In genomic region chr9:100561256-100561655, GRCh38 we compare ENCODE assay signal across 22 cellular contexts. TPM values are rescaled to one million over a fixed set of nuclear protein-coding genes. Genes with fewer than 3 reads are reported as not detected.
DNase-seq lines count a peak whose midpoint lies in the region; ATAC-seq and TF ChIP-seq lines count a peak whose summit lies in the region.
"Had no signal": no experiment of that assay in that cellular context is flagged by ENCODE, and none has a peak within 500 bp of the region (broad histone marks: within the 10 kb centered on the region; RNA-seq: fewer than 3 reads in every experiment).

No MANE protein-coding gene starts in this region.

- no peak for TF ChIP-seq POLR2A in uterus (IDR thresholded peaks at IDR 0.05)

- no peaks in the 10 kb centered on the region for H3K27me3 ChIP-seq in kidney epithelial cell (ENCODE audit: control insufficient read depth, insufficient read depth, low read length)
- no peaks in the 10 kb centered on the region for H3K27me3 ChIP-seq in uterus
- H3K27me3 ChIP-seq: MG63 had no signal

- no peak overlapping the region for H3K4me3 Mint-ChIP-seq in progenitor cell of endocrine pancreas (ENCODE audit: low read depth)
- H3K4me3 Mint-ChIP-seq: CD4-positive, alpha-beta memory T cell; HFFc6 had no signal

- DNase-seq in RPMI7951 (ENCODE audit: low read depth) = peak; percentile 6
- peak; percentile 90 for DNase-seq in astrocyte of the spinal cord (ENCODE audit: low read depth, low spot score)
- peak; percentile 14 for DNase-seq in kidney epithelial cell (ENCODE audit: low read depth)
- DNase-seq in uterus = no peak
- no peak for DNase-seq in stimulated activated naive CD8-positive, alpha-beta T cell treated with anti-CD3 and anti-CD28 coated beads, Interleukin-15, Interleukin-2, amounts not matched to agents 100 U/mL and 50 U/mL, for 24 hours
- no peak for DNase-seq in NCI-H187 treated with DMSO at 0.1 percent for 48 hours (lab: John Stamatoyannopoulos, UW)
- DNase-seq in progenitor cell of endocrine pancreas (ENCODE audit: low spot score, unreplicated experiment) = no peak
- DNase-seq: C1 segment of cervical spinal cord; CD4-positive, alpha-beta memory T cell; COR-L47; GM23248; HFFc6; KBM-7; MG63; NCI-H1105 treated with DMSO at 0.1 percent for 48 hours; NCI-H146; NCI-H2029 treated with DMSO at 0.1 percent for 48 hours; NCI-H69; SIG-M5 had no signal

- no peaks in the 10 kb centered on the region for H3K4me1 Mint-ChIP-seq in progenitor cell of endocrine pancreas (ENCODE audit: low read depth)
- H3K4me1 Mint-ChIP-seq: CD4-positive, alpha-beta memory T cell had no signal

- no peaks in the 10 kb centered on the region for H3K27me3 Mint-ChIP-seq in progenitor cell of endocrine pancreas
- H3K27me3 Mint-ChIP-seq: CD4-positive, alpha-beta memory T cell had no signal

- peaks cover 20% of the 10 kb centered on the region for H3K36me3 Mint-ChIP-seq in progenitor cell of endocrine pancreas (ENCODE audit: insufficient read depth)
- H3K36me3 Mint-ChIP-seq: CD4-positive, alpha-beta memory T cell had no signal

- H3K4me3 ChIP-seq in astrocyte of the spinal cord (ENCODE audit: low read depth, low read length) (no peak overlapping the region), kidney epithelial cell (ENCODE audit: low read depth, low read length) (no peak overlapping the region), uterus (no peak overlapping the region)
- H3K4me3 ChIP-seq: GM23248, HAP-1, MG63, SK-N-MC had no signal

- H3K27ac Mint-ChIP-seq in progenitor cell of endocrine pancreas = no peak overlapping the region
- H3K27ac Mint-ChIP-seq: CD4-positive, alpha-beta memory T cell; HFFc6 had no signal

- no peaks in the 10 kb centered on the region for H3K4me1 ChIP-seq in uterus
- H3K4me1 ChIP-seq: HAP-1 had no signal

- H3K27ac ChIP-seq in uterus = no peak overlapping the region
- H3K27ac ChIP-seq: GM23248, SK-N-MC had no signal

- no peak for ATAC-seq in stimulated activated naive CD8-positive, alpha-beta T cell treated with anti-CD3 and anti-CD28 coated beads, Interleukin-15, Interleukin-2, amounts not matched to agents 100 U/mL and 50 U/mL, for 24 hours
- ATAC-seq: Panc1 had no signal

- in situ Hi-C loops in astrocyte of the spinal cord (cut with HindIII; ENCODE audit: low sequenced_read_pairs) = no loop called here

- no peaks in the 10 kb centered on the region for H3K36me3 ChIP-seq in kidney epithelial cell (ENCODE audit: control insufficient read depth, insufficient read depth, low read length)
- H3K36me3 ChIP-seq in uterus = no peaks in the 10 kb centered on the region
- H3K36me3 ChIP-seq: MG63 had no signal

- H3K9me3 Mint-ChIP-seq in progenitor cell of endocrine pancreas (ENCODE audit: low read depth) = peaks cover 3% of the 10 kb centered on the region
- H3K9me3 Mint-ChIP-seq: CD4-positive, alpha-beta memory T cell; HFFc6 had no signal

- TF ChIP-seq CTCF in astrocyte of the spinal cord (IDR thresholded peaks at IDR 0.05; ENCODE audit: low read depth, low read length) (no peak), kidney epithelial cell (IDR thresholded peaks at IDR 0.05; ENCODE audit: insufficient read depth, low read length, poor library complexity, severe bottlenecking) (no peak), uterus (IDR thresholded peaks at IDR 0.05) (no peak), progenitor cell of endocrine pancreas (IDR thresholded peaks at IDR 0.05; ENCODE audit: unreplicated experiment) (no peak)

- intact Hi-C loops in uterus (cut with DNase I; ENCODE audit: low total_unique reads) = no loop called here

- H3K9me3 ChIP-seq in uterus = no peaks in the 10 kb centered on the region
- H3K9me3 ChIP-seq: HAP-1, MG63 had no signal

RNA-seq across cellular contexts. Expression of gene CAVIN4, which starts 16.6 kb away (rescaled TPM):
- 0.48 and 0.59 TPM in 2 replicates for total RNA-seq in RPMI7951 (2014; rRNA removed; shearing (Covaris generic))
- 3.1 and 3.6 TPM in 2 replicates for total RNA-seq in kidney epithelial cell
- 1 to 10 TPM in 1 of 4 donors, under 1 TPM in 2, not detected in 1; 0.26 to 2.1 (median 0.64) TPM for total RNA-seq in uterus
- 14.5 and 18.1 TPM in 2 replicates for total RNA-seq in progenitor cell of endocrine pancreas

Comparison
In these comparisons a context has a peak if more than half of its experiments do, and no peak if none do; other contexts are left out.
1. DNase-seq: peak in RPMI7951 (single experiment), astrocyte of the spinal cord (single experiment) and kidney epithelial cell (single experiment); none in uterus (0 of 2), stimulated activated naive CD8-positive, alpha-beta T cell treated with anti-CD3 and anti-CD28 coated beads, Interleukin-15, Interleukin-2, amounts not matched to agents 100 U/mL and 50 U/mL, for 24 hours (single experiment), NCI-H187 treated with DMSO at 0.1 percent for 48 hours (single experiment) and progenitor cell of endocrine pancreas (single experiment).